23 cellular contexts compared by ENCODE assay signal in genomic region chr2:152127628-152128027, GRCh38. TPM values are rescaled to one million over a fixed set of nuclear protein-coding genes. Genes with fewer than 3 reads are reported as not detected.
"Had no signal": no experiment of that assay in that cellular context is flagged by ENCODE, and none has a peak within 500 bp of the region (broad histone marks: within the 10 kb centered on the region; RNA-seq: fewer than 3 reads in every experiment).

No MANE protein-coding gene starts in this region.

- H3K27ac Mint-ChIP-seq: activated CD8-positive, alpha-beta memory T cell treated with anti-CD3 and anti-CD28 coated beads, Interleukin-2, amount 10 ng/mL, durations not matched to agents 7 days and 5 days; activated CD8-positive, alpha-beta T cell treated with anti-CD3 and anti-CD28 coated beads for 36 hours; activated naive CD4-positive, alpha-beta T cell treated with anti-CD3 and anti-CD28 coated beads, Interleukin-2, amount 50 U/mL, for 24 hours; activated T-helper 1 cell treated with anti-CD3 and anti-CD28 coated beads, Interleukin-12 subunit alpha, Interleukin-12 subunit beta, Interleukin-2, Interleukin-4 antibody, amounts not matched to agents 30 ng/mL and 10 ng/mL and 1 ng/mL, durations not matched to agents 14 hours and 24 hours and 36 hours; dendritic cell treated with granulocyte-macrophage colony-stimulating factor and Interleukin-4, amounts not matched to agents 40 ng/mL and 50 ng/mL, for 4 days; stimulated activated effector memory CD8-positive, alpha-beta T cell treated with anti-CD3 and anti-CD28 coated beads, Interleukin-12 subunit alpha, Interleukin-12 subunit beta, amount 100 ng/mL, for 72 hours; stimulated activated naive CD8-positive, alpha-beta T cell treated with anti-CD3 and anti-CD28 coated beads, Interleukin-15, amount 100 ng/mL, for 72 hours; T-helper 17 cell had no signal

- H3K9me3 Mint-ChIP-seq: activated CD4-positive, alpha-beta T cell treated with anti-CD3 and anti-CD28 coated beads, Interleukin-2, amount 10 ng/mL, durations not matched to agents 7 days and 5 days; activated CD8-positive, alpha-beta T cell treated with anti-CD3 and anti-CD28 coated beads for 36 hours; activated naive CD4-positive, alpha-beta T cell treated with anti-CD3 and anti-CD28 coated beads, Interleukin-2, amount 50 U/mL, for 24 hours; activated T-helper 1 cell treated with anti-CD3 and anti-CD28 coated beads, Interleukin-12 subunit alpha, Interleukin-12 subunit beta, Interleukin-2, Interleukin-4 antibody, amounts not matched to agents 30 ng/mL and 10 ng/mL and 1 ng/mL, durations not matched to agents 14 hours and 24 hours and 36 hours; dendritic cell treated with granulocyte-macrophage colony-stimulating factor and Interleukin-4, amounts not matched to agents 40 ng/mL and 50 ng/mL, for 4 days; naive thymus-derived CD4-positive, alpha-beta T cell; stimulated activated effector memory CD8-positive, alpha-beta T cell treated with anti-CD3 and anti-CD28 coated beads, Interleukin-12 subunit alpha, Interleukin-12 subunit beta, amount 100 ng/mL, for 72 hours; stimulated activated naive CD8-positive, alpha-beta T cell treated with anti-CD3 and anti-CD28 coated beads, Interleukin-15, amount 100 ng/mL, for 72 hours had no signal

- H3K36me3 ChIP-seq: cardiac muscle cell, prostate gland had no signal

- H3K4me3 Mint-ChIP-seq: activated CD4-positive, alpha-beta T cell treated with anti-CD3 and anti-CD28 coated beads, Interleukin-2, amount 10 ng/mL, durations not matched to agents 7 days and 5 days; activated CD8-positive, alpha-beta memory T cell treated with anti-CD3 and anti-CD28 coated beads, Interleukin-2, amount 10 ng/mL, durations not matched to agents 7 days and 5 days; activated CD8-positive, alpha-beta T cell treated with anti-CD3 and anti-CD28 coated beads for 36 hours; activated naive CD4-positive, alpha-beta T cell treated with anti-CD3 and anti-CD28 coated beads, Interleukin-2, amount 50 U/mL, for 24 hours; activated T-helper 1 cell treated with anti-CD3 and anti-CD28 coated beads, Interleukin-12 subunit alpha, Interleukin-12 subunit beta, Interleukin-2, Interleukin-4 antibody, amounts not matched to agents 30 ng/mL and 10 ng/mL and 1 ng/mL, durations not matched to agents 14 hours and 24 hours and 36 hours; dendritic cell treated with granulocyte-macrophage colony-stimulating factor and Interleukin-4, amounts not matched to agents 40 ng/mL and 50 ng/mL, for 4 days; naive thymus-derived CD4-positive, alpha-beta T cell; stimulated activated effector memory CD8-positive, alpha-beta T cell treated with anti-CD3 and anti-CD28 coated beads, Interleukin-12 subunit alpha, Interleukin-12 subunit beta, amount 100 ng/mL, for 72 hours; stimulated activated naive CD8-positive, alpha-beta T cell treated with anti-CD3 and anti-CD28 coated beads, Interleukin-15, amount 100 ng/mL, for 72 hours; T-helper 17 cell had no signal

- DNase-seq: activated CD4-positive, alpha-beta T cell treated with anti-CD3 and anti-CD28 coated beads, Interleukin-2, amount 10 ng/mL, durations not matched to agents 7 days and 5 days; activated CD8-positive, alpha-beta memory T cell treated with anti-CD3 and anti-CD28 coated beads, Interleukin-2, amount 10 ng/mL, durations not matched to agents 7 days and 5 days; activated CD8-positive, alpha-beta T cell treated with anti-CD3 and anti-CD28 coated beads for 36 hours; activated gamma-delta T cell; activated T-cell treated with anti-CD3 and anti-CD28 coated beads for 4 hours; body of pancreas; effector CD4-positive, alpha-beta T cell; gastrocnemius medialis; head of caudate nucleus; hypothalamus; mucosa of descending colon; naive thymus-derived CD4-positive, alpha-beta T cell; stimulated activated CD4-positive, alpha-beta T cell treated with anti-CD3 and anti-CD28 coated beads, Interleukin-2, amount 100 ng/mL, for 24 hours; stimulated activated naive CD8-positive, alpha-beta T cell treated with anti-CD3 and anti-CD28 coated beads, Interleukin-15, amount 100 ng/mL, for 72 hours; SW 1271; T-helper 17 cell; tibial artery had no signal

- H3K27ac ChIP-seq: body of pancreas, cardiac muscle cell, gastrocnemius medialis, prostate gland, tibial artery had no signal

- H3K27me3 Mint-ChIP-seq: activated CD4-positive, alpha-beta T cell treated with anti-CD3 and anti-CD28 coated beads, Interleukin-2, amount 10 ng/mL, durations not matched to agents 7 days and 5 days; activated CD8-positive, alpha-beta memory T cell treated with anti-CD3 and anti-CD28 coated beads, Interleukin-2, amount 10 ng/mL, durations not matched to agents 7 days and 5 days; activated CD8-positive, alpha-beta T cell treated with anti-CD3 and anti-CD28 coated beads for 36 hours; activated naive CD4-positive, alpha-beta T cell treated with anti-CD3 and anti-CD28 coated beads, Interleukin-2, amount 50 U/mL, for 24 hours; dendritic cell treated with granulocyte-macrophage colony-stimulating factor and Interleukin-4, amounts not matched to agents 40 ng/mL and 50 ng/mL, for 4 days; naive thymus-derived CD4-positive, alpha-beta T cell; stimulated activated naive CD8-positive, alpha-beta T cell treated with anti-CD3 and anti-CD28 coated beads, Interleukin-15, amount 100 ng/mL, for 72 hours; T-helper 17 cell had no signal

- ATAC-seq: activated CD8-positive, alpha-beta memory T cell treated with anti-CD3 and anti-CD28 coated beads, Interleukin-2, amount 10 ng/mL, durations not matched to agents 7 days and 5 days; activated CD8-positive, alpha-beta T cell treated with anti-CD3 and anti-CD28 coated beads for 36 hours; body of pancreas; gastrocnemius medialis; mucosa of descending colon; naive thymus-derived CD4-positive, alpha-beta T cell; stimulated activated effector memory CD8-positive, alpha-beta T cell treated with anti-CD3 and anti-CD28 coated beads, Interleukin-12 subunit alpha, Interleukin-12 subunit beta, amount 100 ng/mL, for 72 hours; stimulated activated naive CD8-positive, alpha-beta T cell treated with anti-CD3 and anti-CD28 coated beads, Interleukin-15, amount 100 ng/mL, for 72 hours; T-helper 17 cell had no signal

- H3K4me3 ChIP-seq: body of pancreas, cardiac muscle cell, gastrocnemius medialis, mucosa of descending colon, prostate gland, tibial artery had no signal

- H3K4me1 Mint-ChIP-seq: activated naive CD4-positive, alpha-beta T cell treated with anti-CD3 and anti-CD28 coated beads, Interleukin-2, amount 50 U/mL, for 24 hours; stimulated activated effector memory CD8-positive, alpha-beta T cell treated with anti-CD3 and anti-CD28 coated beads, Interleukin-12 subunit alpha, Interleukin-12 subunit beta, amount 100 ng/mL, for 72 hours; stimulated activated naive CD8-positive, alpha-beta T cell treated with anti-CD3 and anti-CD28 coated beads, Interleukin-15, amount 100 ng/mL, for 72 hours had no signal

- H3K9me3 ChIP-seq: body of pancreas, gastrocnemius medialis, mucosa of descending colon, prostate gland, tibial artery had no signal

RNA-seq across cellular contexts. Expression of gene CACNB4, which starts 28.8 kb away (rescaled TPM):
- polyA plus RNA-seq: naive thymus-derived CD4-positive, alpha-beta T cell had no signal
